Comparison of ENCODE assay signal across 19 cellular contexts in the genomic region with DNA sequence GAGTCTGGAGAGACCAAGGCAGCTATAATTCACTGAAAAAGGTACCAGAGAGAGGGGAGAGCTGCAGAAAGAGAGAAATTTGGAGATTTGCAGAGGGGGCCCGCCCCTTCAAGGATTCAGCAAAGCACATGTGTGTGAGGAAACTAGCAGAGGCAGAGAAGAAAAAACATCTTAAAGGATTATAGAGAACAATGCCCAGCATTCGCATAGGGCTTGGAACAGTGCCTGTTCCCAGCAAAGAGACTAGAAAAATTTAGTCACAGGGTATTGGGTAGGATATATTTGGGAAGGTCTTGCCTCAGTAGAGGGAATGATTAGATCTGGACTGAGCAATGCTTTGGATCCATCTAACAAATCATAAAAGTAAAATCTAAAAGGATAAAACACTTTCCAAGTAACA.
"Had no signal": no experiment of that assay in that cellular context is flagged by ENCODE, and none has a peak within 500 bp of the region (broad histone marks: within the 10 kb centered on the region; RNA-seq: fewer than 3 reads in every experiment).

No MANE protein-coding gene starts in this region.

- H3K27me3 ChIP-seq: esophagus muscularis mucosa, foreskin keratinocyte, heart left ventricle, left lung, ovary had no signal

- H3K9me3 ChIP-seq: ovary had no signal

- H3K4me3 ChIP-seq: esophagus muscularis mucosa, heart left ventricle, left lung, ovary, thoracic aorta had no signal

- H3K4me1 Mint-ChIP-seq: activated CD4-positive, alpha-beta T cell treated with anti-CD3 and anti-CD28 coated beads for 36 hours; stimulated activated naive CD8-positive, alpha-beta T cell treated with anti-CD3 and anti-CD28 coated beads, Interleukin-15, amount 100 ng/mL, for 72 hours; T-cell had no signal

- H3K4me1 ChIP-seq: esophagus muscularis mucosa, foreskin keratinocyte, left lung had no signal

- H3K4me3 Mint-ChIP-seq: activated CD4-positive, alpha-beta T cell treated with anti-CD3 and anti-CD28 coated beads for 36 hours; activated CD8-positive, alpha-beta T cell treated with anti-CD3 and anti-CD28 coated beads, Interleukin-2, amount 10 ng/mL, durations not matched to agents 7 days and 5 days; activated naive CD4-positive, alpha-beta T cell treated with anti-CD3 and anti-CD28 coated beads for 36 hours; nephron; stimulated activated naive CD8-positive, alpha-beta T cell treated with anti-CD3 and anti-CD28 coated beads, Interleukin-15, amount 100 ng/mL, for 72 hours; T-cell had no signal

- H3K27ac ChIP-seq: esophagus muscularis mucosa, foreskin keratinocyte, heart left ventricle, left lung, ovary, thoracic aorta had no signal

- H3K27ac Mint-ChIP-seq: activated CD4-positive, alpha-beta T cell treated with anti-CD3 and anti-CD28 coated beads for 36 hours; activated CD8-positive, alpha-beta T cell treated with anti-CD3 and anti-CD28 coated beads, Interleukin-2, amount 10 ng/mL, durations not matched to agents 7 days and 5 days; activated naive CD4-positive, alpha-beta T cell treated with anti-CD3 and anti-CD28 coated beads for 36 hours; nephron; stimulated activated naive CD8-positive, alpha-beta T cell treated with anti-CD3 and anti-CD28 coated beads, Interleukin-15, amount 100 ng/mL, for 72 hours; T-cell had no signal

- H3K27me3 Mint-ChIP-seq: activated CD4-positive, alpha-beta T cell treated with anti-CD3 and anti-CD28 coated beads for 36 hours; stimulated activated naive CD8-positive, alpha-beta T cell treated with anti-CD3 and anti-CD28 coated beads, Interleukin-15, amount 100 ng/mL, for 72 hours; T-cell had no signal

- DNase-seq: activated CD4-positive, alpha-beta T cell treated with anti-CD3 and anti-CD28 coated beads for 36 hours; activated CD8-positive, alpha-beta memory T cell treated with anti-CD3 and anti-CD28 coated beads, Interleukin-2, amount 50 U/mL, for 48 hours; activated CD8-positive, alpha-beta T cell treated with anti-CD3 and anti-CD28 coated beads, Interleukin-2, amount 10 ng/mL, durations not matched to agents 7 days and 5 days; activated naive CD4-positive, alpha-beta T cell treated with anti-CD3 and anti-CD28 coated beads for 36 hours; central memory CD4-positive, alpha-beta T cell; dermis blood vessel endothelial cell; foreskin keratinocyte; heart left ventricle; left lung; mesenchymal stem cell; ovary; stimulated activated CD4-positive, alpha-beta T cell treated with anti-CD3 and anti-CD28 coated beads, Interleukin-15, amount 100 ng/mL, for 24 hours; stimulated activated CD4-positive, alpha-beta T cell treated with anti-CD3 and anti-CD28 coated beads, Interleukin-4, amount 100 ng/mL, for 24 hours; stimulated activated naive CD8-positive, alpha-beta T cell treated with anti-CD3 and anti-CD28 coated beads, Interleukin-15, amount 100 ng/mL, for 72 hours; T-cell; T1000 had no signal

- H3K36me3 ChIP-seq: ovary had no signal

- ATAC-seq: activated CD4-positive, alpha-beta T cell treated with anti-CD3 and anti-CD28 coated beads for 36 hours; activated CD8-positive, alpha-beta T cell treated with anti-CD3 and anti-CD28 coated beads, Interleukin-2, amount 10 ng/mL, durations not matched to agents 7 days and 5 days; foreskin keratinocyte; heart left ventricle; left lung; stimulated activated naive CD8-positive, alpha-beta T cell treated with anti-CD3 and anti-CD28 coated beads, Interleukin-15, amount 100 ng/mL, for 72 hours; T-cell had no signal
